Comparison of ENCODE assay signal across 15 cellular contexts in the genomic region with DNA sequence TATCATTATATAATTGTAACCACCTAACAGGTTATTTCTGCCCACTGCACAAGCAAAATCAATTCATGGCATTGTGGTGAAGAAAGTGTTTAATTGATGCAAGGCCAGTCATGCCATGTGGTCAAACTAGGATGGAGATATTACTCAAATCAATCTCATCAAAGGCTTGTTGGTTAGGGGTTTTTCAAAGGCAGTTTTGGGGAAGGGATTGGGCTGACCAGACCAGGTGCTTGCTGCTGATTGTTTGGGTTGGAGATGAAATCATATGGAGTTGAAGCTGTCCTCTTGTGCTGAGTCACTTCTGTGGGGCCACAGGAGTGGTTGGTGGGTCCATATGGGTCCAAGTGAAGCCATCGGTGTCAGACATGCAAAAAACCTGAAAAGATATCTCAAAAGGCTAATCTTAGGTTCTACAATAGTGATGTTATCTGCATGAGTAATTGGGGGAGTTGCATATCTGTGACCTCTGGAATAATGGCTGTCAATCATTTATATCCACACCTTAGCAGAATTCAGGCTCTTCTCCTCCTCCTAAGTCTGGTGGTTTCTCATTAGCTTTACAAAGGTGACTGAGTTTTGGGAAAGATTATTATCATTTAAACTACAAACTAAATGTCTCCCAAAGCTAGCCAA. TPM values are rescaled to one million over a fixed set of nuclear protein-coding genes. Genes with fewer than 3 reads are reported as not detected.
A peak's percentile ranks its signal among the peaks of the same experiment; 100 is the strongest.
DNase-seq lines count a peak whose midpoint lies in the region; ATAC-seq and TF ChIP-seq lines count a peak whose summit lies in the region.
"Had no signal": no experiment of that assay in that cellular context is flagged by ENCODE, and none has a peak within 500 bp of the region (broad histone marks: within the 10 kb centered on the region; RNA-seq: fewer than 3 reads in every experiment).

No MANE protein-coding gene starts in this region.

- H3K4me1 ChIP-seq in foreskin keratinocyte (peaks cover 4% of the 10 kb centered on the region), suprapubic skin (no peaks in the 10 kb centered on the region), GM23248 (ENCODE audit: insufficient read depth) (no peaks in the 10 kb centered on the region)
- H3K4me1 ChIP-seq: neural progenitor cell had no signal

- WGBS in suprapubic skin: 100% methylated on average over 1 of the region's 1 CpG
- 85 to 86% methylated on average over 1 of the region's 1 CpG for WGBS in GM23248 (ENCODE audit: low coverage in 1 of 2, low lambda C conversion rate in 2 of 2, missing lambda C conversion rate in 2 of 2), 2 experiments

- TF ChIP-seq EP300 in suprapubic skin (IDR thresholded peaks at IDR 0.05): no peak

- in situ Hi-C loops in GM23248 (cut with MboI): no loop called here

- H3K9ac ChIP-seq in GM23248: no peak overlapping the region
- H3K9ac ChIP-seq: neural progenitor cell had no signal

- H3K27me3 ChIP-seq in foreskin keratinocyte (peaks cover 10% of the 10 kb centered on the region), suprapubic skin (no peaks in the 10 kb centered on the region), GM23248 (replicated peaks; ENCODE audit: insufficient read depth) (no peaks in the 10 kb centered on the region)
- H3K27me3 ChIP-seq: neural progenitor cell had no signal

- H3K9me3 ChIP-seq in suprapubic skin (no peaks in the 10 kb centered on the region), GM23248 (ENCODE audit: low read depth) (no peaks in the 10 kb centered on the region)
- H3K9me3 ChIP-seq: thoracic aorta had no signal

- no peaks in the 10 kb centered on the region for H3K79me2 ChIP-seq in GM23248 (ENCODE audit: insufficient read depth)

- H3K27ac ChIP-seq in foreskin keratinocyte (no peak overlapping the region), suprapubic skin (no peak overlapping the region), GM23248 (no peak overlapping the region)
- H3K27ac ChIP-seq: C4-2B, coronary artery, neural progenitor cell, thoracic aorta had no signal

- no peak for DNase-seq in foreskin keratinocyte
- no peak for DNase-seq in suprapubic skin (ENCODE audit: low spot score in 2 of 2)
- DNase-seq in activated gamma-delta T cell (lab: John Stamatoyannopoulos, UW): no peak
- DNase-seq in GM23248: no peak
- DNase-seq: activated T-cell treated with anti-CD3 and anti-CD28 coated beads, Interleukin-2, amount 50 U/mL, for 48 hours; NCI-H510A had no signal

- TF ChIP-seq CTCF in foreskin keratinocyte (conservative IDR thresholded peaks at IDR 0.05) (no peak), suprapubic skin (IDR thresholded peaks at IDR 0.05) (no peak)

- H3K36me3 ChIP-seq in suprapubic skin (no peaks in the 10 kb centered on the region), GM23248 (ENCODE audit: low read depth) (no peaks in the 10 kb centered on the region)
- H3K36me3 ChIP-seq: neural progenitor cell, thoracic aorta had no signal

- no peak for TF ChIP-seq POLR2A in suprapubic skin (IDR thresholded peaks at IDR 0.05)

- no peaks in the 10 kb centered on the region for H4K20me1 ChIP-seq in GM23248 (ENCODE audit: insufficient read depth)

- H3K4me3 ChIP-seq in suprapubic skin (no peak overlapping the region), GM23248 (no peak overlapping the region)
- H3K4me3 ChIP-seq: coronary artery, lung, neural progenitor cell, thoracic aorta had no signal

- H3K9me2 ChIP-seq in GM23248 (ENCODE audit: insufficient read depth): no peaks in the 10 kb centered on the region

- peak; percentile 87 for ATAC-seq in GM18873 (IDR thresholded peaks at IDR 0.05; ENCODE audit: low FRiP score, unreplicated experiment)
- ATAC-seq in GM21737 (IDR thresholded peaks at IDR 0.05; ENCODE audit: unreplicated experiment): peak; percentile 55
- peak; percentile 60 for ATAC-seq in HG03095 (IDR thresholded peaks at IDR 0.05; ENCODE audit: unreplicated experiment)
- peak; percentile 14 for ATAC-seq in foreskin keratinocyte
- no peak for ATAC-seq in HG03521 (IDR thresholded peaks at IDR 0.05; ENCODE audit: unreplicated experiment)

- no peak overlapping the region for H2AFZ ChIP-seq in GM23248
- H2AFZ ChIP-seq: neural progenitor cell had no signal

- no peak overlapping the region for H3K4me2 ChIP-seq in GM23248 (ENCODE audit: unreplicated experiment)
- H3K4me2 ChIP-seq: neural progenitor cell had no signal

- H3F3A ChIP-seq in GM23248 (ENCODE audit: insufficient read depth): no peaks in the 10 kb centered on the region

RNA-seq across cellular contexts. Expression of gene HMGCS1, which starts 44.9 kb away (rescaled TPM):
- total RNA-seq in foreskin keratinocyte: 511 and 581 TPM in 2 replicates
- polyA plus RNA-seq in foreskin keratinocyte: 190 and 257 TPM in 2 replicates
- total RNA-seq in suprapubic skin: 100 to 1,000 TPM in 2 of 4 donors, 10 to 100 TPM in 2; 92.4 to 160 (median 119) TPM
- total RNA-seq in GM23248 (2014; rRNA removed; shearing (Covaris generic)): 10.4 and 14.8 TPM in 2 replicates
- 5.5 and 6.2 TPM in 2 replicates for polyA plus RNA-seq in GM23248 (2016; fragmentation: Nextera tagmentation; extraction: Ambion mirVana)
